ENCODE assay signal across 1 cellular context in genomic region chrX:151505796-151506195, GRCh38.
TF ChIP-seq lines count a peak whose summit lies in the region.

No MANE protein-coding gene starts in this region.

TF ChIP-seq in GM23338, 12 proteins besides CTCF, POLR2A, EP300 and RAD21 (continued from another document):
- no peak for TF ChIP-seq ETS1 (IDR thresholded peaks at IDR 0.05)
- TF ChIP-seq NANOG (IDR thresholded peaks at IDR 0.05; ENCODE audit: borderline replicate concordance): no peak
